In genomic region chr4:184376136-184376838, GRCh38 we compare ENCODE assay signal across 26 cellular contexts.
DNase-seq lines count a peak whose midpoint lies in the region; ATAC-seq, FAIRE-seq and TF ChIP-seq lines count a peak whose summit lies in the region.
"Had no signal": no experiment of that assay in that cellular context is flagged by ENCODE, and none has a peak within 500 bp of the region (broad histone marks: within the 10 kb centered on the region; RNA-seq: fewer than 3 reads in every experiment).

No MANE protein-coding gene starts in this region.

- TF ChIP-seq CTCF in neural progenitor cell (IDR thresholded peaks at IDR 0.05) (no peak), nephron progenitor cell (IDR thresholded peaks at IDR 0.05) (no peak)

- H3K4me2 ChIP-seq in neural progenitor cell: no peak overlapping the region

- H3K4me3 ChIP-seq in adipocyte (ENCODE audit: low read length): no peak overlapping the region
- no peak overlapping the region for H3K4me3 ChIP-seq in neural progenitor cell
- H3K4me3 ChIP-seq: body of pancreas, heart right ventricle, lower lobe of right lung, Peyer's patch, upper lobe of right lung had no signal

- ATAC-seq in GM21529 (IDR thresholded peaks at IDR 0.05; ENCODE audit: unreplicated experiment) (no peak), left colon (no peak)
- ATAC-seq: activated CD4-positive, alpha-beta T cell treated with anti-CD3 and anti-CD28 coated beads for 36 hours; activated CD8-positive, alpha-beta T cell treated with anti-CD3 and anti-CD28 coated beads for 36 hours; activated T-helper 17 cell treated with anti-CD3 and anti-CD28 coated beads, Interleukin-2, amount 50 U/mL, for 72 hours; body of pancreas; heart right ventricle; lower lobe of right lung; naive thymus-derived CD4-positive, alpha-beta T cell; stimulated activated effector memory CD8-positive, alpha-beta T cell treated with anti-CD3 and anti-CD28 coated beads, Interleukin-12 subunit alpha, Interleukin-12 subunit beta, amount 100 ng/mL, for 72 hours; upper lobe of right lung had no signal

- H3K27me3 ChIP-seq in adipocyte (replicated peaks; ENCODE audit: control insufficient read depth, insufficient read depth, low read length) (no peaks in the 10 kb centered on the region), neural progenitor cell (no peaks in the 10 kb centered on the region)
- H3K27me3 ChIP-seq: body of pancreas, heart right ventricle, Peyer's patch, upper lobe of right lung had no signal

- no peaks in the 10 kb centered on the region for H3K36me3 ChIP-seq in adipocyte (ENCODE audit: control insufficient read depth, insufficient read depth, low read length, severe bottlenecking)
- no peaks in the 10 kb centered on the region for H3K36me3 ChIP-seq in neural progenitor cell
- H3K36me3 ChIP-seq: heart right ventricle, lower lobe of right lung, Peyer's patch, upper lobe of right lung had no signal

- peaks cover 5% of the 10 kb centered on the region for H3K27me3 Mint-ChIP-seq in neural progenitor cell (ENCODE audit: insufficient read depth, low read depth)
- H3K27me3 Mint-ChIP-seq in nephron progenitor cell (ENCODE audit: low read depth, poor library complexity): peaks cover 2% of the 10 kb centered on the region
- H3K27me3 Mint-ChIP-seq: activated CD4-positive, alpha-beta T cell treated with anti-CD3 and anti-CD28 coated beads for 36 hours; activated CD8-positive, alpha-beta T cell treated with anti-CD3 and anti-CD28 coated beads for 36 hours; activated naive CD4-positive, alpha-beta T cell treated with anti-CD3 and anti-CD28 coated beads, Interleukin-2, amount 10 ng/mL, durations not matched to agents 7 days and 5 days; activated T-helper 17 cell treated with anti-CD3 and anti-CD28 coated beads, Interleukin-2, amount 50 U/mL, for 72 hours; naive thymus-derived CD4-positive, alpha-beta T cell had no signal

- peak overlapping the region; percentile 29 for H3K27ac Mint-ChIP-seq in neural progenitor cell
- no peak overlapping the region for H3K27ac Mint-ChIP-seq in nephron progenitor cell
- H3K27ac Mint-ChIP-seq: activated CD4-positive, alpha-beta T cell treated with anti-CD3 and anti-CD28 coated beads for 36 hours; activated CD8-positive, alpha-beta T cell treated with anti-CD3 and anti-CD28 coated beads for 36 hours; activated naive CD4-positive, alpha-beta T cell treated with anti-CD3 and anti-CD28 coated beads, Interleukin-2, amount 10 ng/mL, durations not matched to agents 7 days and 5 days; activated T-helper 17 cell treated with anti-CD3 and anti-CD28 coated beads, Interleukin-2, amount 50 U/mL, for 72 hours had no signal

- H3F3A ChIP-seq in neural progenitor cell (ENCODE audit: low read depth): peaks cover 4% of the 10 kb centered on the region

- no peak overlapping the region for H3K27ac ChIP-seq in neural progenitor cell
- H3K27ac ChIP-seq: body of pancreas, heart right ventricle, lower lobe of right lung, Peyer's patch, upper lobe of right lung had no signal

- H3K36me3 Mint-ChIP-seq in neural progenitor cell (peaks cover 7% of the 10 kb centered on the region), nephron progenitor cell (ENCODE audit: low read depth) (peaks cover 9% of the 10 kb centered on the region)
- H3K36me3 Mint-ChIP-seq: stimulated activated effector memory CD8-positive, alpha-beta T cell treated with anti-CD3 and anti-CD28 coated beads, Interleukin-12 subunit alpha, Interleukin-12 subunit beta, amount 100 ng/mL, for 72 hours had no signal

- H3K79me2 ChIP-seq in neural progenitor cell (ENCODE audit: low read depth): no peaks in the 10 kb centered on the region

- DNase-seq in GM18507 (ENCODE audit: extremely low spot score, insufficient read length, low read depth): no peak
- DNase-seq in M059J (ENCODE audit: low read depth): peak; percentile 53
- DNase-seq in adipocyte (ENCODE audit: low read depth): peak; percentile 23
- DNase-seq in neural progenitor cell (ENCODE audit: low spot score): no peak
- no peak for DNase-seq in NCI-H526 treated with DMSO at 0.1 percent for 48 hours (lab: John Stamatoyannopoulos, UW)
- DNase-seq in nephron progenitor cell: no peak
- no peak for DNase-seq in left colon
- DNase-seq: activated CD4-positive, alpha-beta T cell treated with anti-CD3 and anti-CD28 coated beads for 36 hours; activated CD8-positive, alpha-beta memory T cell treated with anti-CD3 and anti-CD28 coated beads, Interleukin-2, amount 50 U/mL, for 48 hours; activated CD8-positive, alpha-beta T cell treated with anti-CD3 and anti-CD28 coated beads for 36 hours; activated naive CD4-positive, alpha-beta T cell treated with anti-CD3 and anti-CD28 coated beads, Interleukin-2, amount 10 ng/mL, durations not matched to agents 7 days and 5 days; body of pancreas; EL; foreskin melanocyte; heart right ventricle; lower lobe of right lung; naive thymus-derived CD4-positive, alpha-beta T cell; NCI-H2081 treated with DMSO at 0.1 percent for 48 hours; NCI-H526; Peyer's patch; stimulated activated CD4-positive, alpha-beta T cell treated with anti-CD3 and anti-CD28 coated beads, Interleukin-4, amount 100 ng/mL, for 4 hours; upper lobe of right lung had no signal

- peak; percentile 36 for FAIRE-seq in GM18507 (lab: Jason Lieb, UNC)
- FAIRE-seq: endometrium had no signal

- H4K20me1 ChIP-seq in neural progenitor cell (ENCODE audit: low read depth): no peaks in the 10 kb centered on the region

- H3K9me3 Mint-ChIP-seq in neural progenitor cell: peaks cover 11% of the 10 kb centered on the region
- peaks cover 21% of the 10 kb centered on the region for H3K9me3 Mint-ChIP-seq in nephron progenitor cell
- H3K9me3 Mint-ChIP-seq: activated CD8-positive, alpha-beta T cell treated with anti-CD3 and anti-CD28 coated beads for 36 hours; activated T-helper 17 cell treated with anti-CD3 and anti-CD28 coated beads, Interleukin-2, amount 50 U/mL, for 72 hours; stimulated activated effector memory CD8-positive, alpha-beta T cell treated with anti-CD3 and anti-CD28 coated beads, Interleukin-12 subunit alpha, Interleukin-12 subunit beta, amount 100 ng/mL, for 72 hours had no signal

- intact Hi-C loops in left colon (cut with DNase I, micrococcal nuclease): no loop called here

- H3K9me3 ChIP-seq in adipocyte (ENCODE audit: control insufficient read depth, low read length) (no peaks in the 10 kb centered on the region), neural progenitor cell (ENCODE audit: low read depth) (no peaks in the 10 kb centered on the region)
- H3K9me3 ChIP-seq: body of pancreas, heart right ventricle, lower lobe of right lung, Peyer's patch, upper lobe of right lung had no signal

- H3K4me1 Mint-ChIP-seq in neural progenitor cell: peaks cover 3% of the 10 kb centered on the region
- peaks cover 3% of the 10 kb centered on the region for H3K4me1 Mint-ChIP-seq in nephron progenitor cell

- no peak overlapping the region for H2AFZ ChIP-seq in neural progenitor cell (replicated peaks)

- H3K9ac ChIP-seq in adipocyte (ENCODE audit: low read length): no peak overlapping the region
- no peak overlapping the region for H3K9ac ChIP-seq in neural progenitor cell

- H3K4me1 ChIP-seq in adipocyte (ENCODE audit: control insufficient read depth, insufficient read depth, low read length): peaks cover 13% of the 10 kb centered on the region
- H3K4me1 ChIP-seq in neural progenitor cell: no peaks in the 10 kb centered on the region
- H3K4me1 ChIP-seq: body of pancreas, lower lobe of right lung, Peyer's patch, upper lobe of right lung had no signal

- H3K4me3 Mint-ChIP-seq in neural progenitor cell: no peak overlapping the region
- no peak overlapping the region for H3K4me3 Mint-ChIP-seq in nephron progenitor cell
- H3K4me3 Mint-ChIP-seq: activated CD4-positive, alpha-beta T cell treated with anti-CD3 and anti-CD28 coated beads for 36 hours; activated CD8-positive, alpha-beta T cell treated with anti-CD3 and anti-CD28 coated beads for 36 hours; activated naive CD4-positive, alpha-beta T cell treated with anti-CD3 and anti-CD28 coated beads, Interleukin-2, amount 10 ng/mL, durations not matched to agents 7 days and 5 days; activated T-helper 17 cell treated with anti-CD3 and anti-CD28 coated beads, Interleukin-2, amount 50 U/mL, for 72 hours; naive thymus-derived CD4-positive, alpha-beta T cell; stimulated activated effector memory CD8-positive, alpha-beta T cell treated with anti-CD3 and anti-CD28 coated beads, Interleukin-12 subunit alpha, Interleukin-12 subunit beta, amount 100 ng/mL, for 72 hours had no signal

Comparison
In these comparisons a context has a peak if more than half of its experiments do, and no peak if none do; other contexts are left out.
1. DNase-seq: peak in M059J (single experiment) and adipocyte (single experiment); none in GM18507 (single experiment), neural progenitor cell (single experiment), NCI-H526 treated with DMSO at 0.1 percent for 48 hours (single experiment), nephron progenitor cell (single experiment) and left colon (0 of 2).